In the genomic region with DNA sequence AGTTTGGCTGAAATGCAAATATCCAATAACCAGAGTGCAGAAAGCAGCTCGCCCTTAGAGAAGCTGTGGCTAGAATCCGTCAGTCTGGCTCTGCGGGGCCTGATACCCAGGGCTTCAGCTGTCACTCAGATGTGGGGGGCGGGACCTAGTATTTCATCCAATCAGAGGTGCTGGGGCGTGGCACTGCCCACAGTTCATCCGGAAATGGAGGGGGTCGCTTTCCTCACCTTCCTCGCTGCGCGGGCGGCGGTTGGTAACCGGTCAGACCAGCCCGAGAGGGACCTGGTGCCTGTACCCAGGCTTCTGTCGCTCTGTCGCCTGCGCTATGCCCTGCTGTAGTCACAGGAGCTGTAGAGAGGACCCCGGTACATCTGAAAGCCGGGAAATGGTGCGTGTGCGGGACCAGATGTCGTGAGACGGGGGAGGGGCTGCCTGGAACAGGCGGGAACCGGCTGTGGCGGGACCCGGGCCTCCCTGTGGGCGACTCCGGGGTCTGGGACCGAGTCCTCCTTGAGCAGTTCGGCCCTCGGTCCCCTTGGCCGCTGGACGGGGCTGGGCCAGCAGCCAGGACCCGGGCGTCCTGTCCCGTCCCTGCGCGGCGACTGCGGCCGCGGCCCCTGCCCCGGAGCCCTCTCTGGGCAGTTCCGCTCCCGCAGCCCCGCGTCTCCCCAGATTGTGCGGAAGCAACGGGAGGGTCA, we compare ENCODE assay signal across 1 cellular context.
A peak's percentile ranks its signal among the peaks of the same experiment; 100 is the strongest.
TF ChIP-seq lines count a peak whose summit lies in the region.

Gene ZNF700, plus strand, starts transcription at position 222 of the 698 bp plus-strand sequence. Its CDS starts 104 bp downstream, at position 326.

TF ChIP-seq in H1, 55 proteins besides CTCF, POLR2A, EP300 and RAD21:
- TF ChIP-seq TAF1 (IDR thresholded peaks at IDR 0.05; ENCODE audit: low read depth, low read length) (peak; percentile 95), SP1 (IDR thresholded peaks at IDR 0.05; ENCODE audit: low read depth, low read length) (peak; percentile 84), POLR2AphosphoS5 (IDR thresholded peaks at IDR 0.05; ENCODE audit: low read depth, low read length) (peak; percentile 95), RNF2 (IDR thresholded peaks at IDR 0.05; ENCODE audit: borderline replicate concordance, low read depth, low read length, missing control alignments, poor library complexity, severe bottlenecking) (no peak), RBBP5 (IDR thresholded peaks at IDR 0.05; ENCODE audit: borderline replicate concordance, low read depth, low read length) (0 out of 2 replicates have a peak, but pooled peaks have one; percentile 3), ASH2L (IDR thresholded peaks at IDR 0.05; ENCODE audit: low read length) (peak; percentile 81), TAF7 (optimal IDR thresholded peaks at IDR 0.05; ENCODE audit: borderline replicate concordance, low read depth, low read length) (peak; percentile 85), KDM4A (IDR thresholded peaks at IDR 0.05; ENCODE audit: low read depth, low read length, severe bottlenecking) (peak; percentile 78), ZNF274 (IDR thresholded peaks at IDR 0.05; ENCODE audit: borderline replicate concordance, extremely low read depth, low read length) (no peak), BACH1 (IDR thresholded peaks at IDR 0.05; ENCODE audit: low read length) (0 out of 2 replicates have a peak, but pooled peaks have one; percentile 6), ATF2 (IDR thresholded peaks at IDR 0.05; ENCODE audit: low read length) (peak; percentile 55; the same call in 1 of the 2 replicates), CHD2 (IDR thresholded peaks at IDR 0.05; ENCODE audit: low read length) (peak; percentile 4; the same call in 1 of the 2 replicates), CTBP2 (IDR thresholded peaks at IDR 0.05; ENCODE audit: borderline replicate concordance, insufficient read depth, insufficient read length, low read length) (no peak), PHF8 (conservative IDR thresholded peaks at IDR 0.05; ENCODE audit: low read depth, low read length) (peak; percentile 94), YY1 (IDR thresholded peaks at IDR 0.05; ENCODE audit: low read depth, low read length) (peak; percentile 64; the same call in 1 of the 2 replicates), NANOG (IDR thresholded peaks at IDR 0.05; ENCODE audit: insufficient read depth, low read depth, low read length, poor library complexity, severe bottlenecking) (no peak), TBP (IDR thresholded peaks at IDR 0.05; ENCODE audit: low read depth, low read length) (peak; percentile 90)
- TF ChIP-seq, protein P1, sequence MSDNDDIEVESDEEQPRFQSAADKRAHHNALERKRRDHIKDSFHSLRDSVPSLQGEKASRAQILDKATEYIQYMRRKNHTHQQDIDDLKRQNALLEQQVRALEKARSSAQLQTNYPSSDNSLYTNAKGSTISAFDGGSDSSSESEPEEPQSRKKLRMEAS (IDR thresholded peaks at IDR 0.05) = peak; percentile 62; the same call in 1 of the 2 replicates
- TF ChIP-seq, protein P2, sequence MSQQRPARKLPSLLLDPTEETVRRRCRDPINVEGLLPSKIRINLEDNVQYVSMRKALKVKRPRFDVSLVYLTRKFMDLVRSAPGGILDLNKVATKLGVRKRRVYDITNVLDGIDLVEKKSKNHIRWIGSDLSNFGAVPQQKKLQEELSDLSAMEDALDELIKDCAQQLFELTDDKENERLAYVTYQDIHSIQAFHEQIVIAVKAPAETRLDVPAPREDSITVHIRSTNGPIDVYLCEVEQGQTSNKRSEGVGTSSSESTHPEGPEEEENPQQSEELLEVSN (IDR thresholded peaks at IDR 0.05) = peak; percentile 80
